ENCODE assay signal across 8 cellular contexts in the genomic region with DNA sequence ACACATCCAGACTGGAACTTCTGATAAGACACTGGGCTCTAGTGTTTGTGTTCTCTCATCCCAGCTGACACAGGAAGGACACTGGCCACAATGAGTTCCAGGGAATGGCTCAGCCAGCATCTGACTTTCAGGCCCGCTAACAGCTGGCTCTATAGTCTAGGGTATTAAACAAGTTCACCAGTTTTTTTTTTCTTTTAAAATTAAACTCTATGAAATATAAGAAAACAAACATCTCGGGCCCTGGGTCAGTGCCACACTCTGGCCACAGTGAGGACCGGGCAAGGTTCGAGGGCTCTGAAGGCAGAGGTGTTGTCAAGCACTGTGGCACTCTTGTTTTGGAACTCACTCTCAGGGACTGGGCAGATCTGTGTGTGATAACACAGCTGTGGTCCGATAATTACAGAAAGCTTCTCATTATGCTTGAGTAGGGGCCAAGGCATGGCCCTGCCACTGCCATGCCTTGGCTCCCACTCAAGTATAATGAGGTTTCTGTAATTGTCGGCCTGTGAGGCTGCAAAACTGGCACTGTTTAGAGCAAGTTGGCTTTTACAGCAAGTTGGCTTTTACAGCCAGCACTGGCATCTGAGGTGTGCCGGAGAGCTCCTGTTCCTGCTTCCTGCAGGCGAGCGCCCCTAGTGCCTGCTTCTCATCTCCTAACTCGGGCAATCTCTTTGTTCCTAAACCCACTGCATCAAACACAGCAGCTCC.
DNase-seq lines count a peak whose midpoint lies in the region; ATAC-seq and TF ChIP-seq lines count a peak whose summit lies in the region.

No MANE protein-coding gene starts in this region.

- no peak overlapping the region for H3K9ac ChIP-seq in NT2/D1 (ENCODE audit: insufficient read length, low read depth)

- intact Hi-C loops in left ventricle myocardium inferior (cut with micrococcal nuclease): no loop called here

- TF ChIP-seq CTCF in left ventricle myocardium inferior (IDR thresholded peaks at IDR 0.05; ENCODE audit: borderline replicate concordance): peak; percentile 47

- no peaks in the 10 kb centered on the region for H3K27me3 ChIP-seq in NT2/D1 (ENCODE audit: insufficient read depth, insufficient read length)
- H3K27me3 ChIP-seq in left ventricle myocardium inferior (ENCODE audit: low read depth): no peaks in the 10 kb centered on the region

- DNase-seq in activated gamma-delta T cell treated with Interleukin-2 at 50 U/mL for 16 hours (peak; percentile 29), activated gamma-delta T cell (lab: John Stamatoyannopoulos, UW) (no peak), NT2/D1 (ENCODE audit: low read depth, low spot score) (peak; percentile 44), left ventricle myocardium inferior (peak; percentile 18), putamen (ENCODE audit: low spot score) (peak; percentile 74)
- DNase-seq in activated naive CD4-positive, alpha-beta T cell treated with anti-CD3 and anti-CD28 coated beads, Interleukin-2, amount 50 U/mL, for 16 hours: peak; percentile 46
- DNase-seq in NK-92 treated with Interleukin-12 subunit alpha and Interleukin-12 subunit beta, amount 100 ng/mL, for 24 hours (lab: John Stamatoyannopoulos, UW): no peak

- H3K9me3 ChIP-seq in NT2/D1 (ENCODE audit: insufficient read depth, low read length) (no peaks in the 10 kb centered on the region), left ventricle myocardium inferior (replicated peaks) (no peaks in the 10 kb centered on the region)

- H3K27ac ChIP-seq in left ventricle myocardium inferior (replicated peaks): no peak overlapping the region

- no peaks in the 10 kb centered on the region for H3K36me3 ChIP-seq in NT2/D1 (ENCODE audit: insufficient read depth, insufficient read length, low read length)
- no peaks in the 10 kb centered on the region for H3K36me3 ChIP-seq in left ventricle myocardium inferior

- ATAC-seq in HG02642 (IDR thresholded peaks at IDR 0.05; ENCODE audit: poor library complexity, unreplicated experiment): no peak

- H3K4me3 ChIP-seq in NT2/D1 (ENCODE audit: insufficient read length, low read depth) (no peak overlapping the region), left ventricle myocardium inferior (no peak overlapping the region)

- H3K4me1 ChIP-seq in NT2/D1 (ENCODE audit: insufficient read depth, insufficient read length): no peaks in the 10 kb centered on the region
- no peaks in the 10 kb centered on the region for H3K4me1 ChIP-seq in left ventricle myocardium inferior

Comparison
In these comparisons a context has a peak if more than half of its experiments do, and no peak if none do; other contexts are left out.
1. DNase-seq: peak in activated gamma-delta T cell treated with Interleukin-2 at 50 U/mL for 16 hours (single experiment), NT2/D1 (single experiment), activated naive CD4-positive, alpha-beta T cell treated with anti-CD3 and anti-CD28 coated beads, Interleukin-2, amount 50 U/mL, for 16 hours (single experiment), left ventricle myocardium inferior (single experiment) and putamen (single experiment); none in activated gamma-delta T cell (single experiment) and NK-92 treated with Interleukin-12 subunit alpha and Interleukin-12 subunit beta, amount 100 ng/mL, for 24 hours (single experiment).